34 cellular contexts compared by ENCODE assay signal in the genomic region with DNA sequence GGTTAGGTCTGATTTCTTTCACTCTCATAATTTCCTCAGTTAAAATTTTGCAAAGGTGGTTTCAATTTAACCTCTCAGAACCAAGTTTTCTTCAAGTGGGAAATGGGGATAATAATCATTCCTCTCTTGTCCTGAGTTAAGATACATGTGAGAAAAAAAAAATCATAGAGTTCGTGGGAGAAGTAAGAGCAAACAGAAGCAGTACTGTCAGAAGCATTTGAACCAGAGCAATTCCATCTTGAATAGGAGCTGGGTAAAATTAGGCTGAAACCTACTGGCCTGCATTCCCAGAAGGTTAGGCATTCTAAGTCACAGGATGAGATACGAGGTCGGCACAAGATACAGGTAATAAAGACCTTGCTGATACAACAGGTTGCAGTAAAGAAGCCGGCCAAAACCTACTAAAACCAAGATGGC. TPM values are rescaled to one million over a fixed set of nuclear protein-coding genes. Genes with fewer than 3 reads are reported as not detected.
"Had no signal": no experiment of that assay in that cellular context is flagged by ENCODE, and none has a peak within 500 bp of the region (broad histone marks: within the 10 kb centered on the region; RNA-seq: fewer than 3 reads in every experiment).

No MANE protein-coding gene starts in this region.

- H3K4me3 ChIP-seq: colonic mucosa, esophagus squamous epithelium, gastrocnemius medialis, heart right ventricle, left lung, lower lobe of right lung had no signal

- FAIRE-seq: endometrium, islet of Langerhans, keratinocyte had no signal

- H3K27me3 ChIP-seq: colonic mucosa, esophagus squamous epithelium, gastrocnemius medialis, heart right ventricle, left lung had no signal

- H3K9me3 Mint-ChIP-seq: dendritic cell treated with granulocyte-macrophage colony-stimulating factor and Interleukin-4, amounts not matched to agents 40 ng/mL and 50 ng/mL, for 4 days; effector memory CD8-positive, alpha-beta T cell had no signal

- H3K36me3 ChIP-seq: colonic mucosa, esophagus squamous epithelium, gastrocnemius medialis, heart right ventricle, left lung, lower lobe of right lung had no signal

- ATAC-seq: effector memory CD8-positive, alpha-beta T cell; esophagus mucosa; gastrocnemius medialis; heart right ventricle; left cardiac atrium; left lung; left ventricle myocardium superior; lower lobe of right lung had no signal

- H3K9me3 ChIP-seq: colonic mucosa, esophagus squamous epithelium, gastrocnemius medialis, left lung, lower lobe of right lung had no signal

- H3K4me1 ChIP-seq: colonic mucosa had no signal

- DNase-seq: colonic mucosa; cortex of kidney; effector CD8-positive, alpha-beta T cell; effector memory CD8-positive, alpha-beta T cell; endodermal cell; erythroblast; esophagus squamous epithelium; foreskin fibroblast; foreskin melanocyte; gastrocnemius medialis; glutamatergic neuron; head of caudate nucleus; heart right ventricle; hippocampal formation; left cardiac atrium; left lung; left ventricle myocardium superior; lower lobe of right lung; mesenchymal stem cell; midbrain had no signal

- H3K27ac Mint-ChIP-seq: dendritic cell treated with granulocyte-macrophage colony-stimulating factor and Interleukin-4, amounts not matched to agents 40 ng/mL and 50 ng/mL, for 4 days; effector memory CD8-positive, alpha-beta T cell; endodermal cell had no signal

- H3K27ac ChIP-seq: colonic mucosa, epithelial cell of prostate, esophagus squamous epithelium, gastrocnemius medialis, heart right ventricle, left lung, lower lobe of right lung had no signal

- H3K4me3 Mint-ChIP-seq: dendritic cell treated with granulocyte-macrophage colony-stimulating factor and Interleukin-4, amounts not matched to agents 40 ng/mL and 50 ng/mL, for 4 days; effector memory CD8-positive, alpha-beta T cell; endodermal cell had no signal

RNA-seq across cellular contexts. Expression of a gene that starts 28.6 kb away (rescaled TPM):
- total RNA-seq: endodermal cell, glomerular endothelial cell, lung microvascular endothelial cell, mesenteric fat pad, mononuclear cell had no signal

RNA-seq across cellular contexts. Expression of a gene that starts 46.9 kb away (rescaled TPM):
- total RNA-seq: colonic mucosa, dermis microvascular lymphatic vessel endothelial cell, esophagus mucosa, esophagus squamous epithelium, gastrocnemius medialis, glomerular endothelial cell, heart right ventricle, kidney epithelial cell, left cardiac atrium, left lung, left ventricle myocardium superior, lower leg skin, lower lobe of right lung, lung microvascular endothelial cell, mesenteric fat pad, mononuclear cell, mucosa of gallbladder had no signal
- polyA plus RNA-seq: heart right ventricle, keratinocyte had no signal
